Comparison of ENCODE assay signal across 18 cellular contexts in genomic region chr17:44184212-44184810, GRCh38. TPM values are rescaled to one million over a fixed set of nuclear protein-coding genes. Genes with fewer than 3 reads are reported as not detected.
A peak's percentile ranks its signal among the peaks of the same experiment; 100 is the strongest.
DNase-seq lines count a peak whose midpoint lies in the region; ATAC-seq, FAIRE-seq and TF ChIP-seq lines count a peak whose summit lies in the region.
"Had no signal": no experiment of that assay in that cellular context is flagged by ENCODE, and none has a peak within 500 bp of the region (broad histone marks: within the 10 kb centered on the region; RNA-seq: fewer than 3 reads in every experiment).

No MANE protein-coding gene starts in this region.

- DNase-seq in A549 (ENCODE audit: low read depth in 1 of 2, low spot score in 1 of 2) = no peak
- DNase-seq in DND-41 = no peak
- no peak for DNase-seq in GM13976 (ENCODE audit: low spot score)
- DNase-seq in WTC11 (ENCODE audit: low spot score) = no peak
- DNase-seq: activated CD8-positive, alpha-beta memory T cell treated with anti-CD3 and anti-CD28 coated beads, Interleukin-2, amount 50 U/mL, for 4 hours; AML-193; cerebellar nuclear complex; NCI-H1930; NCI-H524; posterior cingulate gyrus had no signal

- ATAC-seq in A549 (no peak), DND-41 (ENCODE audit: insufficient read depth, low read depth) (no peak), WTC11 (no peak), GM18909 (IDR thresholded peaks at IDR 0.05; ENCODE audit: poor library complexity, unreplicated experiment) (no peak), esophagus mucosa (no peak)

- no peak for TF ChIP-seq EP300 in A549 (IDR thresholded peaks at IDR 0.05)

- H2AFZ ChIP-seq in DND-41 (ENCODE audit: low read depth, low read length) = no peak overlapping the region
- no peak overlapping the region for H2AFZ ChIP-seq in SU-DHL-6 (ENCODE audit: low read depth, low read length, severe bottlenecking)

- H3K27ac ChIP-seq in A549 (no peak overlapping the region), DND-41 (ENCODE audit: low read length) (no peak overlapping the region), SU-DHL-6 (ENCODE audit: low read depth, low read length) (no peak overlapping the region), liver (ENCODE audit: low read depth in 1 of 2, low read length in 2 of 2) (no peak overlapping the region)

- FAIRE-seq in A549 (lab: Jason Lieb, UNC) = no peak
- FAIRE-seq: RCC 7860 had no signal

- peak overlapping the region; percentile 68; the same call in 1 of the 2 replicates for H3K9ac ChIP-seq in DND-41 (ENCODE audit: low read depth, low read length)
- H3K9ac ChIP-seq in SU-DHL-6 (ENCODE audit: low read length) = no peak overlapping the region
- no peak overlapping the region for H3K9ac ChIP-seq in liver (ENCODE audit: low read depth in 1 of 2, low read length in 2 of 2)

- no peaks in the 10 kb centered on the region for H3K9me2 ChIP-seq in SU-DHL-6 (replicated peaks; ENCODE audit: insufficient read depth, low read length)

- H3K4me1 ChIP-seq in A549 = peaks cover 24% of the 10 kb centered on the region
- peaks cover 46% of the 10 kb centered on the region for H3K4me1 ChIP-seq in DND-41 (ENCODE audit: insufficient read depth, low read length)
- peaks cover 7 to 35% (median 31%) of the 10 kb centered on the region in 4 donors for H3K4me1 ChIP-seq in liver (ENCODE audit: control insufficient read depth in 4 of 4, insufficient read depth in 4 of 4, low read length in 3 of 4)

- H3K27me3 Mint-ChIP-seq in WTC11 (ENCODE audit: low read depth) = no peaks in the 10 kb centered on the region

- in situ Hi-C loops in GM13976 (cut with MboI; ENCODE audit: low sequenced_read_pairs, unreplicated experiment) = no loop called here

- H3K9me3 Mint-ChIP-seq in WTC11 = peaks cover 6% of the 10 kb centered on the region

- no peak for TF ChIP-seq RAD21 in A549 (conservative IDR thresholded peaks at IDR 0.05 in 1 of 2, IDR thresholded peaks at IDR 0.05 in 1 of 2)
- TF ChIP-seq RAD21 in liver (IDR thresholded peaks at IDR 0.05) = no peak

- H3K27me3 ChIP-seq in DND-41 (ENCODE audit: insufficient read depth, low read length, poor library complexity) (no peaks in the 10 kb centered on the region), SU-DHL-6 (ENCODE audit: low read length) (no peaks in the 10 kb centered on the region), liver (ENCODE audit: control insufficient read depth in 4 of 4, insufficient read depth in 4 of 4, low read length in 3 of 4) (no peaks in the 10 kb centered on the region)

- POLR2A ChIA-PET in A549 (lab: Yijun Ruan, JAX) = interaction anchor here (0.7 to 1.9 kb wide), 2 partner anchors 10 to 16 kb away, joined by 4 read pairs; no protein-coding TSS in a partner anchor
- POLR2A ChIA-PET in WTC11 (lab: Charles Lee) = interaction anchor here (1.2 kb wide), 1 partner anchor 26 kb away, joined by 3 read pairs; no protein-coding TSS in a partner anchor

- CTCF ChIA-PET in A549 (lab: Yijun Ruan, JAX) = interaction anchor here (0.6 to 5.3 kb wide), 11 partner anchors 9 to 434 kb away, joined by 3 to 58 read pairs (median 4); partner anchors contain the start of gene ASB16
- CTCF ChIA-PET in WTC11 (lab: Charles Lee) = interaction anchor here (0.7 to 4.3 kb wide), 4 partner anchors 13 to 33 kb away, joined by 3 to 31 read pairs (median 9); partner anchors contain the start of gene ASB16

- no peaks in the 10 kb centered on the region for H3K9me3 ChIP-seq in A549
- no peaks in the 10 kb centered on the region for H3K9me3 ChIP-seq in DND-41 (ENCODE audit: insufficient read depth, low read length, severe bottlenecking)
- no peaks in the 10 kb centered on the region for H3K9me3 ChIP-seq in SU-DHL-6 (ENCODE audit: insufficient read depth, low read length)
- H3K9me3 ChIP-seq in liver (ENCODE audit: control insufficient read depth in 4 of 4, low read length in 3 of 4) = no peaks in the 10 kb centered on the region

- H3K4me2 ChIP-seq in A549 (peak overlapping the region; percentile 84), DND-41 (ENCODE audit: insufficient read depth, low read length) (peak overlapping the region; percentile 85), SU-DHL-6 (ENCODE audit: low read depth, low read length, poor library complexity, severe bottlenecking) (peak overlapping the region; percentile 99)

- H3K36me3 Mint-ChIP-seq in WTC11 = peaks cover 24% of the 10 kb centered on the region

- H3K27ac Mint-ChIP-seq in WTC11 = no peak overlapping the region

- H3K4me1 Mint-ChIP-seq in WTC11 = peaks cover 14% of the 10 kb centered on the region

- no peak for TF ChIP-seq POLR2A in A549 (IDR thresholded peaks at IDR 0.05; ENCODE audit: low read length)

- no peak overlapping the region for H3K4me3 Mint-ChIP-seq in WTC11

- H3K4me3 ChIP-seq in A549 (no peak overlapping the region), DND-41 (ENCODE audit: low read depth in 1 of 2, low read length in 2 of 2) (peak overlapping the region in 1 of 2 experiments; percentile 39; a peak in 1 of 4 replicates), SU-DHL-6 (ENCODE audit: insufficient read depth, low read length, poor library complexity, severe bottlenecking) (no peak overlapping the region), liver (ENCODE audit: low read depth in 1 of 3, low read length in 3 of 3) (no peak overlapping the region)

- peaks cover 27% of the 10 kb centered on the region for H4K20me1 ChIP-seq in DND-41 (ENCODE audit: insufficient read depth, low read length)
- peaks cover 4% of the 10 kb centered on the region; the same call in 1 of the 2 replicates for H4K20me1 ChIP-seq in SU-DHL-6 (ENCODE audit: low read depth, low read length)

- peaks cover 41% of the 10 kb centered on the region for H3K36me3 ChIP-seq in DND-41 (ENCODE audit: insufficient read depth, low read length)
- 0 out of 2 replicates have a peak, but pooled peaks cover 2% of the 10 kb centered on the region for H3K36me3 ChIP-seq in SU-DHL-6 (ENCODE audit: low read length)
- peaks cover 0 to 10% (median 9%) of the 10 kb centered on the region in 4 donors for H3K36me3 ChIP-seq in liver (ENCODE audit: control insufficient read depth in 4 of 4, insufficient read depth in 3 of 4, low read depth in 1 of 4, low read length in 3 of 4)

- TF ChIP-seq CTCF in A549 (IDR thresholded peaks at IDR 0.05) (no peak), DND-41 (IDR thresholded peaks at IDR 0.05; ENCODE audit: borderline replicate concordance, extremely low read depth, low read length, poor library complexity, severe bottlenecking) (no peak), SU-DHL-6 (IDR thresholded peaks at IDR 0.05; ENCODE audit: insufficient read depth, low read length, poor library complexity, severe bottlenecking) (no peak), liver (IDR thresholded peaks at IDR 0.05; ENCODE audit: low read depth, low read length, missing input control) (no peak), GM13976 (IDR thresholded peaks at IDR 0.05; ENCODE audit: borderline replicate concordance, control extremely low read depth, extremely low read depth, insufficient read depth, missing control alignments) (no peak), WTC11 (IDR thresholded peaks at IDR 0.05) (no peak)

- H3K79me2 ChIP-seq in DND-41 (ENCODE audit: insufficient read depth, low read length) (peaks cover 72% of the 10 kb centered on the region), SU-DHL-6 (ENCODE audit: insufficient read depth, low read length) (peaks cover 62% of the 10 kb centered on the region)

- H3F3A ChIP-seq in SU-DHL-6 (ENCODE audit: insufficient read depth) = 0 out of 2 replicates have a peak, but pooled peaks cover 3% of the 10 kb centered on the region

- WGBS in A549 (ENCODE audit: missing lambda C conversion rate) = 88% methylated on average over 8 of the region's 8 CpGs
- WGBS in liver = 74% methylated on average over 8 of the region's 8 CpGs

RNA-seq across cellular contexts. Expression of gene TMUB2, which starts 2.5 kb away (rescaled TPM):
- polyA plus RNA-seq in A549 (2011; rRNA removed) (36.2 and 43.3 TPM in 2 replicates), A549 (2017; fragmentation: RNase III; extraction: RNeasy Plus Mini Kit Qiagen cat#74134 plus additional on column Dnase treatment) (37.6 to 44.4 TPM (median 42.0 TPM) in 3 replicates), liver (10 to 100 TPM; 13.3 to 18.8 TPM)
- 37.3 and 45.4 TPM in 2 replicates for polyA plus RNA-seq in A549 (2012; cell fraction: cytosol; rRNA removed)
- polyA plus RNA-seq in A549 (2012; cell fraction: nucleus; rRNA removed) = 104 and 115 TPM in 2 replicates
- 29.9 and 32.2 TPM in 2 replicates for polyA minus RNA-seq in A549 (2011; rRNA and poly(A)+ RNA removed)
- total RNA-seq in liver (10 to 100 TPM; 12.2 to 14.7 TPM), WTC11 (2021) (21.9 to 26.9 TPM (median 25.3 TPM) in 3 replicates), esophagus mucosa (18.2 TPM)

RNA-seq across cellular contexts. Expression of gene ASB16, which starts 13.8 kb away (rescaled TPM):
- polyA plus RNA-seq in A549 (2011; rRNA removed) (0.05 TPM in 1 of 2 replicates, not detected in the other), A549 (2017; fragmentation: RNase III; extraction: RNeasy Plus Mini Kit Qiagen cat#74134 plus additional on column Dnase treatment) (0.12 to 0.16 TPM (median 0.15 TPM) in 3 replicates), liver (under 1 TPM; 0.02 to 0.08 TPM)
- polyA plus RNA-seq in A549 (2012; cell fraction: cytosol; rRNA removed) = 0.04 and 0.06 TPM in 2 replicates
- 0.67 and 0.69 TPM in 2 replicates for polyA plus RNA-seq in A549 (2012; cell fraction: nucleus; rRNA removed)
- polyA minus RNA-seq in A549 (2011; rRNA and poly(A)+ RNA removed) = not detected in 2 replicates
- total RNA-seq in liver (under 1 TPM in 1 of 2 donors, not detected in 1; 0.37 TPM), WTC11 (2021) (0.11 to 0.23 TPM (median 0.14 TPM) in 3 replicates), esophagus mucosa (not detected)
- total RNA-seq: fibroblast of villous mesenchyme, left lobe of liver, M059J had no signal

RNA-seq across cellular contexts. Expression of gene ATXN7L3, which starts 15.4 kb away (rescaled TPM):
- polyA plus RNA-seq in A549 (2011; rRNA removed) (65.7 and 72.7 TPM in 2 replicates), A549 (2017; fragmentation: RNase III; extraction: RNeasy Plus Mini Kit Qiagen cat#74134 plus additional on column Dnase treatment) (54.0 to 66.2 TPM (median 60.5 TPM) in 3 replicates), liver (10 to 100 TPM in 1 of 2 donors, 1 to 10 TPM in 1; 5.1 to 15.7 TPM)
- 39.3 and 52.4 TPM in 2 replicates for polyA plus RNA-seq in A549 (2012; cell fraction: cytosol; rRNA removed)
- polyA plus RNA-seq in A549 (2012; cell fraction: nucleus; rRNA removed) = 84.7 and 105 TPM in 2 replicates
- 67.2 and 79.1 TPM in 2 replicates for polyA minus RNA-seq in A549 (2011; rRNA and poly(A)+ RNA removed)
- total RNA-seq in liver (10 to 100 TPM; 13.8 to 20.9 TPM), WTC11 (2021) (113 to 124 TPM (median 114 TPM) in 3 replicates), esophagus mucosa (61.6 TPM)

RNA-seq across cellular contexts. Expression of gene UBTF, which starts 35.2 kb away (rescaled TPM):
- polyA plus RNA-seq in A549 (2011; rRNA removed) (39.8 and 44.0 TPM in 2 replicates), A549 (2017; fragmentation: RNase III; extraction: RNeasy Plus Mini Kit Qiagen cat#74134 plus additional on column Dnase treatment) (75.0 to 76.2 TPM (median 75.5 TPM) in 3 replicates), liver (10 to 100 TPM; 12.5 to 20.6 TPM)
- 37.0 and 41.6 TPM in 2 replicates for polyA plus RNA-seq in A549 (2012; cell fraction: cytosol; rRNA removed)
- 36.1 and 47.3 TPM in 2 replicates for polyA plus RNA-seq in A549 (2012; cell fraction: nucleus; rRNA removed)
- 28.2 and 29.7 TPM in 2 replicates for polyA minus RNA-seq in A549 (2011; rRNA and poly(A)+ RNA removed)
- total RNA-seq in liver (10 to 100 TPM; 27.2 to 39.6 TPM), WTC11 (2021) (69.5 to 77.1 TPM (median 75.9 TPM) in 3 replicates), esophagus mucosa (60.7 TPM)

RNA-seq across cellular contexts. Expression of gene HROB, which starts 42.6 kb away (rescaled TPM):
- 5.4 and 5.6 TPM in 2 replicates for polyA plus RNA-seq in A549 (2011; rRNA removed)
- 8.2 and 11.1 TPM in 2 replicates for polyA plus RNA-seq in A549 (2012; cell fraction: cytosol; rRNA removed)
- 23.5 and 24.0 TPM in 2 replicates for polyA plus RNA-seq in A549 (2012; cell fraction: nucleus; rRNA removed)
- 6.0 to 7.1 TPM (median 6.8 TPM) in 3 replicates for polyA plus RNA-seq in A549 (2017; fragmentation: RNase III; extraction: RNeasy Plus Mini Kit Qiagen cat#74134 plus additional on column Dnase treatment)
- polyA minus RNA-seq in A549 (2011; rRNA and poly(A)+ RNA removed) = 16.0 and 16.7 TPM in 2 replicates
- 1 to 10 TPM in 1 of 2 donors, under 1 TPM in 1; 0.08 to 1.9 TPM for total RNA-seq in liver
- under 1 TPM; 0.29 to 0.32 TPM for polyA plus RNA-seq in liver
- 22.4 to 23.9 TPM (median 23.7 TPM) in 3 replicates for total RNA-seq in WTC11 (2021)
- total RNA-seq in esophagus mucosa = 6.3 TPM
